ENCODE assay signal across 38 cellular contexts in the genomic region with DNA sequence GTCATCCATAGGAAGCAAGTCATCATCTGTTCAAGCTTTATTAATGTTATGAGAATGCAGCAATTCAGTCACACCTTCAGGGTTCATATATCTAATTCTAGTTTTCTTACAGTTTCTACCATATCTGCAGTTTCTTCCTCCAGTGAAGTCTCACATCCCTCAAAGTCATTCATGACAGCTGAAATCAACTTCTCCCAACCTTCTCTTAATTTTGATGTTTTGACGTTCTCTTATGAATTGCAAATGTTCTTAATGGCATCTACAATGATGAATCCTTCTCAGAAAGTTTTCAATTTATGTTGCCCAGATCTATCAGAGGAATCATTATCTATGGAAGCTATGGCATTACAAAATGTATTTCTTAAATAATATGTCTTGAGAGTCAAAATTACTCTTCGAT.
"Had no signal": no experiment of that assay in that cellular context is flagged by ENCODE, and none has a peak within 500 bp of the region (broad histone marks: within the 10 kb centered on the region; RNA-seq: fewer than 3 reads in every experiment).

No MANE protein-coding gene starts in this region.

- ATAC-seq: activated naive CD4-positive, alpha-beta T cell treated with anti-CD3 and anti-CD28 coated beads, Interleukin-2, amount 50 U/mL, for 72 hours; activated naive CD8-positive, alpha-beta T cell treated with anti-CD3 and anti-CD28 coated beads, Interleukin-2, amount 50 U/mL, for 24 hours; activated T-cell treated with anti-CD3 and anti-CD28 coated beads, Interleukin-2, amount 50 U/mL, for 4 hours; activated T-cell treated with anti-CD3 and anti-CD28 coated beads, Interleukin-2, amount 50 U/mL, for 72 hours; activated T-helper 17 cell treated with anti-CD3 and anti-CD28 coated beads, Interleukin-2, amount 50 U/mL, for 72 hours; body of pancreas had no signal

- FAIRE-seq: bronchial epithelial cell had no signal

- H3K36me3 ChIP-seq: adrenal gland, ascending aorta, brain microvascular endothelial cell, breast epithelium, cardiac muscle cell had no signal

- H3K27ac Mint-ChIP-seq: activated naive CD4-positive, alpha-beta T cell treated with anti-CD3 and anti-CD28 coated beads for 36 hours; activated naive CD4-positive, alpha-beta T cell treated with anti-CD3 and anti-CD28 coated beads, Interleukin-2, amount 50 U/mL, for 24 hours; activated naive CD4-positive, alpha-beta T cell treated with anti-CD3 and anti-CD28 coated beads, Interleukin-2, amount 50 U/mL, for 72 hours; activated naive CD8-positive, alpha-beta T cell; activated naive CD8-positive, alpha-beta T cell treated with anti-CD3 and anti-CD28 coated beads for 36 hours; activated naive CD8-positive, alpha-beta T cell treated with anti-CD3 and anti-CD28 coated beads, Interleukin-2, amount 10 ng/mL, durations not matched to agents 7 days and 5 days; activated naive CD8-positive, alpha-beta T cell treated with anti-CD3 and anti-CD28 coated beads, Interleukin-2, amount 50 U/mL, for 24 hours; activated T-cell treated with anti-CD3 and anti-CD28 coated beads, Interleukin-2, amount 50 U/mL, for 24 hours; activated T-cell treated with anti-CD3 and anti-CD28 coated beads, Interleukin-2, amount 50 U/mL, for 72 hours; activated T-helper 1 cell treated with anti-CD3 and anti-CD28 coated beads, Interleukin-12 subunit alpha, Interleukin-12 subunit beta, Interleukin-2, Interleukin-4 antibody, amounts not matched to agents 30 ng/mL and 10 ng/mL and 1 ng/mL, durations not matched to agents 14 hours and 24 hours and 36 hours; activated T-helper 17 cell treated with anti-CD3 and anti-CD28 coated beads, Interleukin-2, amount 50 U/mL, for 72 hours; activated T-helper 2 cell treated with anti-CD3 and anti-CD28 coated beads, Interferon-gamma antibody, Interleukin-2, Interleukin-4, amounts not matched to agents 10 μg/mL and 5 μg/mL and 100 μg/mL, durations not matched to agents 14 hours and 24 hours and 36 hours; brain had no signal

- H3K9me3 ChIP-seq: adrenal gland, body of pancreas had no signal

- H3K4me3 ChIP-seq: adrenal gland, ascending aorta, body of pancreas, breast epithelium, cardiac muscle cell had no signal

- DNase-seq: activated effector memory CD4-positive, alpha-beta T cell treated with anti-CD3 and anti-CD28 coated beads, Interleukin-2, amount 50 U/mL, for 16 hours; activated effector memory CD4-positive, alpha-beta T cell treated with Interleukin-2 at 50 U/mL for 16 hours; activated gamma-delta T cell; activated gamma-delta T cell treated with Interleukin-2 at 50 U/mL for 16 hours; activated naive CD4-positive, alpha-beta T cell; activated naive CD4-positive, alpha-beta T cell treated with anti-CD3 and anti-CD28 coated beads for 36 hours; activated naive CD4-positive, alpha-beta T cell treated with anti-CD3 and anti-CD28 coated beads, Interleukin-2, amount 50 U/mL, for 16 hours; activated naive CD4-positive, alpha-beta T cell treated with Interleukin-2 at 50 U/mL for 16 hours; activated naive CD8-positive, alpha-beta T cell treated with anti-CD3 and anti-CD28 coated beads for 36 hours; activated naive CD8-positive, alpha-beta T cell treated with anti-CD3 and anti-CD28 coated beads, Interleukin-2, amount 10 ng/mL, durations not matched to agents 7 days and 5 days; activated naive CD8-positive, alpha-beta T cell treated with anti-CD3 and anti-CD28 coated beads, Interleukin-2, amount 50 U/mL, for 24 hours; activated T-cell treated with anti-CD3 and anti-CD28 coated beads, Interleukin-2, amount 50 U/mL, for 1 hour; activated T-cell treated with anti-CD3 and anti-CD28 coated beads, Interleukin-2, amount 50 U/mL, for 24 hours; activated T-cell treated with anti-CD3 and anti-CD28 coated beads, Interleukin-2, amount 50 U/mL, for 4 hours; activated T-cell treated with anti-CD3 and anti-CD28 coated beads, Interleukin-2, amount 50 U/mL, for 48 hours; activated T-cell treated with anti-CD3 and anti-CD28 coated beads, Interleukin-2, amount 50 U/mL, for 72 hours; adrenal gland; amniotic stem cell; amygdala; anterior cingulate cortex; aorta; body of pancreas; brain microvascular endothelial cell; caudate nucleus; central memory CD4-positive, alpha-beta T cell; cerebellar nuclear complex had no signal

- H3K9me3 Mint-ChIP-seq: activated naive CD4-positive, alpha-beta T cell treated with anti-CD3 and anti-CD28 coated beads for 36 hours; activated naive CD8-positive, alpha-beta T cell treated with anti-CD3 and anti-CD28 coated beads, Interleukin-2, amount 10 ng/mL, durations not matched to agents 7 days and 5 days had no signal

- H3K36me3 Mint-ChIP-seq: activated naive CD8-positive, alpha-beta T cell treated with anti-CD3 and anti-CD28 coated beads for 36 hours; brain had no signal

- H3K27me3 Mint-ChIP-seq: activated naive CD4-positive, alpha-beta T cell treated with anti-CD3 and anti-CD28 coated beads, Interleukin-2, amount 50 U/mL, for 24 hours; activated naive CD8-positive, alpha-beta T cell treated with anti-CD3 and anti-CD28 coated beads for 36 hours; activated naive CD8-positive, alpha-beta T cell treated with anti-CD3 and anti-CD28 coated beads, Interleukin-2, amount 10 ng/mL, durations not matched to agents 7 days and 5 days; activated naive CD8-positive, alpha-beta T cell treated with anti-CD3 and anti-CD28 coated beads, Interleukin-2, amount 50 U/mL, for 24 hours; activated T-cell treated with anti-CD3 and anti-CD28 coated beads, Interleukin-2, amount 50 U/mL, for 24 hours; activated T-helper 17 cell treated with anti-CD3 and anti-CD28 coated beads, Interleukin-2, amount 50 U/mL, for 72 hours; central memory CD8-positive, alpha-beta T cell had no signal

- H3K27ac ChIP-seq: adrenal gland, ascending aorta, body of pancreas, brain microvascular endothelial cell, breast epithelium, cardiac muscle cell had no signal

- H3K4me1 ChIP-seq: adrenal gland, ascending aorta, body of pancreas, breast epithelium had no signal

- H3K27me3 ChIP-seq: adrenal gland, ascending aorta, body of pancreas, brain microvascular endothelial cell, breast epithelium, cardiac muscle cell had no signal

- H3K4me3 Mint-ChIP-seq: activated naive CD4-positive, alpha-beta T cell treated with anti-CD3 and anti-CD28 coated beads for 36 hours; activated naive CD4-positive, alpha-beta T cell treated with anti-CD3 and anti-CD28 coated beads, Interleukin-2, amount 50 U/mL, for 24 hours; activated naive CD8-positive, alpha-beta T cell; activated naive CD8-positive, alpha-beta T cell treated with anti-CD3 and anti-CD28 coated beads for 36 hours; activated naive CD8-positive, alpha-beta T cell treated with anti-CD3 and anti-CD28 coated beads, Interleukin-2, amount 10 ng/mL, durations not matched to agents 7 days and 5 days; activated naive CD8-positive, alpha-beta T cell treated with anti-CD3 and anti-CD28 coated beads, Interleukin-2, amount 50 U/mL, for 24 hours; activated T-cell treated with anti-CD3 and anti-CD28 coated beads, Interleukin-2, amount 50 U/mL, for 24 hours; activated T-cell treated with anti-CD3 and anti-CD28 coated beads, Interleukin-2, amount 50 U/mL, for 4 hours; activated T-cell treated with anti-CD3 and anti-CD28 coated beads, Interleukin-2, amount 50 U/mL, for 72 hours; activated T-helper 1 cell treated with anti-CD3 and anti-CD28 coated beads, Interleukin-12 subunit alpha, Interleukin-12 subunit beta, Interleukin-2, Interleukin-4 antibody, amounts not matched to agents 30 ng/mL and 10 ng/mL and 1 ng/mL, durations not matched to agents 14 hours and 24 hours and 36 hours; activated T-helper 17 cell treated with anti-CD3 and anti-CD28 coated beads, Interleukin-2, amount 50 U/mL, for 72 hours; brain; central memory CD8-positive, alpha-beta T cell had no signal
